ENCODE assay signal across 15 cellular contexts in the genomic region with DNA sequence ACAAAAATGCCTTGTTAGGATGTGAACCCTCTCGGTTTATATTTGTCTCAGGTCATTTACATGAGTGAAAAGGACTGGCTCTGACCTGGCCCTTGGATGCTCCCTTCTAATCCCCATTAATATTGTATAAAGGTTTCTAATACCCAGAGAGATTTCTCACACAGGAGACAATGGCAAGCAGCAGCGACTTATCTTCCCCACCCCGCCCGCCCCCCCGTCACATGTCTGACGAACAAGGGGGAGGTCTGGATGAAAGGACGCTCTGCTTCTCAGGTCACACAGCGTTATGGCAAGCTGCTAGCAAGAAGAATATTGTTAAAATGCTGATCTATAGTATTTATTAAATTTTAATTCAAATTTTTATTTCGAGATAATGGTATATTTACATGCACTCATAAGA. TPM values are rescaled to one million over a fixed set of nuclear protein-coding genes. Genes with fewer than 3 reads are reported as not detected.
DNase-seq lines count a peak whose midpoint lies in the region; ATAC-seq and TF ChIP-seq lines count a peak whose summit lies in the region.
"Had no signal": no experiment of that assay in that cellular context is flagged by ENCODE, and none has a peak within 500 bp of the region (broad histone marks: within the 10 kb centered on the region; RNA-seq: fewer than 3 reads in every experiment).

No MANE protein-coding gene starts in this region.

- peak overlapping the region; percentile 75 for H3K27ac ChIP-seq in ectodermal cell (ENCODE audit: insufficient read depth, low read depth, low read length, poor library complexity, severe bottlenecking)
- H3K27ac ChIP-seq in iPS-20b (ENCODE audit: low read length) = no peak overlapping the region
- H3K27ac ChIP-seq in smooth muscle cell (ENCODE audit: low read depth) = no peak overlapping the region
- H3K27ac ChIP-seq: sigmoid colon, transverse colon had no signal

- WGBS in ectodermal cell, 2 experiments = 21 to 50% methylated on average over 7 to 9 of the region's 9 CpGs
- 90% methylated on average over 9 of the region's 9 CpGs for WGBS in smooth muscle cell (ENCODE audit: low lambda C conversion rate)

- no peak overlapping the region for H2AFZ ChIP-seq in smooth muscle cell (ENCODE audit: low read depth)

- TF ChIP-seq CTCF in smooth muscle cell (IDR thresholded peaks at IDR 0.05; ENCODE audit: borderline replicate concordance, insufficient read depth, poor library complexity, severe bottlenecking) = no peak
- TF ChIP-seq CTCF in GM13976 (IDR thresholded peaks at IDR 0.05; ENCODE audit: borderline replicate concordance, control extremely low read depth, extremely low read depth, insufficient read depth, missing control alignments) = no peak

- H3K27me3 ChIP-seq in ectodermal cell (ENCODE audit: control insufficient read depth, insufficient read depth, low read length, poor library complexity, severe bottlenecking) (no peaks in the 10 kb centered on the region), iPS-20b (ENCODE audit: insufficient read depth, low read length) (no peaks in the 10 kb centered on the region), smooth muscle cell (ENCODE audit: low read depth) (no peaks in the 10 kb centered on the region)
- H3K27me3 ChIP-seq: transverse colon had no signal

- in situ Hi-C loops in GM13976 (cut with MboI; ENCODE audit: low sequenced_read_pairs, unreplicated experiment) = no loop called here

- no peaks in the 10 kb centered on the region for H3F3A ChIP-seq in smooth muscle cell (ENCODE audit: low read depth)

- H3K9me3 ChIP-seq in ectodermal cell (ENCODE audit: control insufficient read depth, low read length) = no peaks in the 10 kb centered on the region
- H3K9me3 ChIP-seq in iPS-20b (ENCODE audit: insufficient read depth, low read depth, low read length) = no peaks in the 10 kb centered on the region
- no peaks in the 10 kb centered on the region for H3K9me3 ChIP-seq in smooth muscle cell (replicated peaks; ENCODE audit: low read depth)
- H3K9me3 ChIP-seq: sigmoid colon, transverse colon had no signal

- no peaks in the 10 kb centered on the region for H4K20me1 ChIP-seq in smooth muscle cell (ENCODE audit: low read depth)

- peak overlapping the region; percentile 68 for H3K4me2 ChIP-seq in smooth muscle cell

- peak; percentile 25 for DNase-seq in NCI-H69 (lab: John Stamatoyannopoulos, UW)
- DNase-seq in smooth muscle cell (lab: John Stamatoyannopoulos, UW; ENCODE audit: unreplicated experiment) = no peak
- DNase-seq in A172 (ENCODE audit: low spot score) = no peak
- DNase-seq in GM13976 (ENCODE audit: low spot score) = no peak
- no peak for DNase-seq in COR-L47 (lab: John Stamatoyannopoulos, UW)
- DNase-seq: activated CD4-positive, alpha-beta T cell treated with anti-CD3 and anti-CD28 coated beads, Interleukin-2, amount 50 U/mL, for 1 hour; activated effector memory CD4-positive, alpha-beta T cell treated with anti-CD3 and anti-CD28 coated beads, Interleukin-2, amount 50 U/mL, for 16 hours; NCI-H2029 treated with DMSO at 0.1 percent for 48 hours; NCI-H526 treated with DMSO at 0.1 percent for 48 hours; sigmoid colon; stimulated activated naive B cell treated with anti-CD40 and anti-IgM and Interleukin-4, amounts not matched to agents 10 μg/mL and 1 μg/mL and 100 μg/mL, for 72 hours; transverse colon had no signal

- H3K9ac ChIP-seq in iPS-20b (ENCODE audit: low read depth, low read length) (peak overlapping the region; percentile 49; the same call in 1 of the 2 replicates), smooth muscle cell (ENCODE audit: low read depth) (no peak overlapping the region)

- H3K4me3 ChIP-seq in ectodermal cell (ENCODE audit: insufficient read depth, low read depth, low read length) = no peak overlapping the region
- peak overlapping the region; percentile 53; the same call in 1 of the 2 replicates for H3K4me3 ChIP-seq in iPS-20b (ENCODE audit: low read length)
- H3K4me3 ChIP-seq in smooth muscle cell = no peak overlapping the region
- H3K4me3 ChIP-seq: sigmoid colon, transverse colon had no signal

- ATAC-seq in HG03159 (IDR thresholded peaks at IDR 0.05; ENCODE audit: unreplicated experiment) = no peak
- ATAC-seq: stimulated activated naive B cell treated with anti-CD40 and anti-IgM and Interleukin-4, amounts not matched to agents 10 μg/mL and 1 μg/mL and 100 μg/mL, for 72 hours had no signal

- no peaks in the 10 kb centered on the region for H3K36me3 ChIP-seq in ectodermal cell (ENCODE audit: control insufficient read depth, insufficient read depth, low read length)
- H3K36me3 ChIP-seq in iPS-20b (ENCODE audit: insufficient read depth, low read depth, low read length) = no peaks in the 10 kb centered on the region
- H3K36me3 ChIP-seq in smooth muscle cell (ENCODE audit: low read depth) = no peaks in the 10 kb centered on the region
- H3K36me3 ChIP-seq: sigmoid colon, transverse colon had no signal

- peaks cover 58% of the 10 kb centered on the region for H3K4me1 ChIP-seq in ectodermal cell (ENCODE audit: control insufficient read depth, insufficient read depth, low read length)
- peaks cover 27% of the 10 kb centered on the region for H3K4me1 ChIP-seq in iPS-20b (ENCODE audit: insufficient read depth, low read length)
- H3K4me1 ChIP-seq in smooth muscle cell (ENCODE audit: low read depth) = peaks cover 36% of the 10 kb centered on the region
- H3K4me1 ChIP-seq: sigmoid colon had no signal

- H3K79me2 ChIP-seq in smooth muscle cell (ENCODE audit: low read depth) = peaks cover 18% of the 10 kb centered on the region

RNA-seq across cellular contexts. Expression of a gene that starts 30.4 kb away (rescaled TPM):
- polyA plus RNA-seq in ectodermal cell (2013, experiment 1 of 4) = 39.0 TPM
- 40.8 TPM for polyA plus RNA-seq in ectodermal cell (2013, experiment 2 of 4)
- polyA plus RNA-seq in ectodermal cell (2013, experiment 3 of 4) = 30.1 TPM
- polyA plus RNA-seq in ectodermal cell (2013, experiment 4 of 4) = 34.0 TPM
- 18.0 and 18.3 TPM in 2 replicates for total RNA-seq in smooth muscle cell
- polyA plus RNA-seq in smooth muscle cell = 17.5 and 23.0 TPM in 2 replicates
- total RNA-seq in A172 (2014; rRNA removed; shearing (Covaris generic)) = 31.2 and 38.8 TPM in 2 replicates

RNA-seq across cellular contexts. Expression of a gene that starts 37.5 kb away (rescaled TPM):
- 57.5 TPM for polyA plus RNA-seq in ectodermal cell (2013, experiment 1 of 4)
- polyA plus RNA-seq in ectodermal cell (2013, experiment 2 of 4) = 79.8 TPM
- 31.1 TPM for polyA plus RNA-seq in ectodermal cell (2013, experiment 3 of 4)
- polyA plus RNA-seq in ectodermal cell (2013, experiment 4 of 4) = 42.3 TPM
- 1.7 and 3.9 TPM in 2 replicates for total RNA-seq in smooth muscle cell
- 4.3 and 7.3 TPM in 2 replicates for polyA plus RNA-seq in smooth muscle cell
- 2.8 and 3.4 TPM in 2 replicates for total RNA-seq in A172 (2014; rRNA removed; shearing (Covaris generic))
